2 cellular contexts compared by ENCODE assay signal in the genomic region with DNA sequence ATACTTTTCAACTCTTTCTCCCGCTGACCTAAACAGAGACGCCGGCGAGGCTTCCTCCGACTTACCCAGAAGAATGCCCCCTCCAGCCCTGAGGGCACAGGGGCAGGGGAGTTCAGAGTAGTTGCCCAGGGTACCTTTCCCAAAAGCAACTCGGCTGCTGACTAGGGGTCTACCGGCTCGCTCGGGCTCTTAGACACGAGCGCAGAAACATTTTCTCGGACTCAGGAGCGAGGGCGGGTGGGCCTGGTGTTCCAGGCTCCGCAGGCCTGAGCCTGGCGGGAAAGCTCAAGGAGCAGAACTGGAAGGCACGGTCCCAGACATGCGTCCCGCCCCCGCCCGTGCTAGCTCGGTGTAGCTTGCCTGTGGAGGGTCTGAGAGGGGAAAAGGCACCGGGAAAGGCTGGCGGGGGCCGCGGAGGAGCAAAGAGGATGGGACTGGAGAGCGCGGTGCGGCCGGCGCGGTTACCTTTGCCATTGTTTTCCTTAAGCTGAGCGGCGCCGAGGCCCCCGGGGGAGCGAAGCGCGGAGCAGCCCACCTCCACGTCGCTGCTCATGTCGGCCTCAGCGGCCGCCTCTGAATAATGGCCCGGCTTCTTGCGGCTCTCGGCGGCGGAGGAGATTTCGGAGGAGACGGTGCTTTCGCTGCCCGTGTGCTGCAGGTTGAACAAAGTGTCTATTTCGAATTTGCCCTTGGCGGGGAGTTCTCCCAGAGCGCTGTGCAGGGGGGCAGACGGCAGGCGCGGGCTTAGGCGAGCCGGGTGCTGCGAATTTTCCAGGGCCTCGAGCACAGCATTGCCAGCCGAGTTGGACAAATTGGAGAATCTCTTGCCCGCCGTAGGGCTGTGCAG.
TF ChIP-seq lines count a peak whose summit lies in the region.

No MANE protein-coding gene starts in this region.

TF ChIP-seq in SK-N-SH, 30 proteins besides CTCF, POLR2A, EP300 and RAD21:
- TF ChIP-seq TCF12 (IDR thresholded peaks at IDR 0.05) (no peak), SMC3 (IDR thresholded peaks at IDR 0.05; ENCODE audit: low read depth, low read length) (no peak), RXRA (IDR thresholded peaks at IDR 0.05; ENCODE audit: borderline replicate concordance, low read depth) (no peak), NFIC (IDR thresholded peaks at IDR 0.05; ENCODE audit: borderline replicate concordance) (no peak), JUND (IDR thresholded peaks at IDR 0.05) (no peak), EZH2phosphoT487 (IDR thresholded peaks at IDR 0.05; ENCODE audit: borderline replicate concordance, low read depth) (peak; percentile 92; the same call in 1 of the 2 replicates), TEAD4 (IDR thresholded peaks at IDR 0.05; ENCODE audit: borderline replicate concordance, insufficient read depth) (no peak), REST (IDR thresholded peaks at IDR 0.05; ENCODE audit: low read depth, low read length) (no peak)
TF ChIP-seq in SK-N-SH: peak in this region for 1.

TF ChIP-seq in SK-N-SH treated with all-trans-retinoic acid at 6 μM for 48 hours, 23 proteins besides CTCF, POLR2A, EP300 and RAD21:
- TF ChIP-seq TOX (CRISPR knock-in tag; IDR thresholded peaks at IDR 0.05; ENCODE audit: borderline replicate concordance) (no peak), ZNF70 (CRISPR knock-in tag; IDR thresholded peaks at IDR 0.05) (no peak)
- TF ChIP-seq, protein P1, sequence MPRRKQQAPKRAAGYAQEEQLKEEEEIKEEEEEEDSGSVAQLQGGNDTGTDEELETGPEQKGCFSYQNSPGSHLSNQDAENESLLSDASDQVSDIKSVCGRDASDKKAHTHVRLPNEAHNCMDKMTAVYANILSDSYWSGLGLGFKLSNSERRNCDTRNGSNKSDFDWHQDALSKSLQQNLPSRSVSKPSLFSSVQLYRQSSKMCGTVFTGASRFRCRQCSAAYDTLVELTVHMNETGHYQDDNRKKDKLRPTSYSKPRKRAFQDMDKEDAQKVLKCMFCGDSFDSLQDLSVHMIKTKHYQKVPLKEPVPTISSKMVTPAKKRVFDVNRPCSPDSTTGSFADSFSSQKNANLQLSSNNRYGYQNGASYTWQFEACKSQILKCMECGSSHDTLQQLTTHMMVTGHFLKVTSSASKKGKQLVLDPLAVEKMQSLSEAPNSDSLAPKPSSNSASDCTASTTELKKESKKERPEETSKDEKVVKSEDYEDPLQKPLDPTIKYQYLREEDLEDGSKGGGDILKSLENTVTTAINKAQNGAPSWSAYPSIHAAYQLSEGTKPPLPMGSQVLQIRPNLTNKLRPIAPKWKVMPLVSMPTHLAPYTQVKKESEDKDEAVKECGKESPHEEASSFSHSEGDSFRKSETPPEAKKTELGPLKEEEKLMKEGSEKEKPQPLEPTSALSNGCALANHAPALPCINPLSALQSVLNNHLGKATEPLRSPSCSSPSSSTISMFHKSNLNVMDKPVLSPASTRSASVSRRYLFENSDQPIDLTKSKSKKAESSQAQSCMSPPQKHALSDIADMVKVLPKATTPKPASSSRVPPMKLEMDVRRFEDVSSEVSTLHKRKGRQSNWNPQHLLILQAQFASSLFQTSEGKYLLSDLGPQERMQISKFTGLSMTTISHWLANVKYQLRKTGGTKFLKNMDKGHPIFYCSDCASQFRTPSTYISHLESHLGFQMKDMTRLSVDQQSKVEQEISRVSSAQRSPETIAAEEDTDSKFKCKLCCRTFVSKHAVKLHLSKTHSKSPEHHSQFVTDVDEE (CRISPR knock-in tag; IDR thresholded peaks at IDR 0.05), result no peak
TF ChIP-seq in SK-N-SH treated with all-trans-retinoic acid at 6 μM for 48 hours: peak in this region for 0.
